ENCODE assay signal across 10 cellular contexts in genomic region chr5:96079075-96079474, GRCh38.
DNase-seq lines count a peak whose midpoint lies in the region; ATAC-seq, FAIRE-seq and TF ChIP-seq lines count a peak whose summit lies in the region.
"Had no signal": no experiment of that assay in that cellular context is flagged by ENCODE, and none has a peak within 500 bp of the region (broad histone marks: within the 10 kb centered on the region; RNA-seq: fewer than 3 reads in every experiment).

No MANE protein-coding gene starts in this region.

- CTCF ChIA-PET in OCI-LY7 (lab: Charles Lee; ENCODE audit: unreplicated experiment), result no interaction called here

- H3K4me1 Mint-ChIP-seq in natural killer cell treated with Interleukin-12 subunit alpha and Interleukin-12 subunit beta and Interleukin-15 and Interleukin-18, amount 100 ng/mL, for 72 hours (ENCODE audit: low read depth in 2 of 2), result peaks cover 26 to 31% of the 10 kb centered on the region in 2 donors
- H3K4me1 Mint-ChIP-seq in natural killer cell, result no peaks in the 10 kb centered on the region
- H3K4me1 Mint-ChIP-seq in activated T-cell treated with anti-CD3 and anti-CD28 coated beads, Interleukin-2, amount 50 U/mL, for 4 hours (ENCODE audit: low read depth), result peaks cover 22% of the 10 kb centered on the region
- peaks cover 21% of the 10 kb centered on the region for H3K4me1 Mint-ChIP-seq in CD14-positive monocyte

- no peak overlapping the region for H2AFZ ChIP-seq in OCI-LY7 (ENCODE audit: low read length)

- H3K4me3 Mint-ChIP-seq in natural killer cell treated with Interleukin-12 subunit alpha and Interleukin-12 subunit beta and Interleukin-15 and Interleukin-18, amount 100 ng/mL, for 72 hours, result peak overlapping the region; percentile 33
- no peak overlapping the region for H3K4me3 Mint-ChIP-seq in natural killer cell
- H3K4me3 Mint-ChIP-seq in activated T-cell treated with anti-CD3 and anti-CD28 coated beads, Interleukin-2, amount 50 U/mL, for 4 hours, result no peak overlapping the region
- H3K4me3 Mint-ChIP-seq in CD14-positive monocyte, result no peak overlapping the region
- H3K4me3 Mint-ChIP-seq: activated CD4-positive, alpha-beta T cell treated with anti-CD3 and anti-CD28 coated beads, Interleukin-2, amount 10 ng/mL, durations not matched to agents 7 days and 5 days had no signal

- H3K9me2 ChIP-seq in OCI-LY7 (ENCODE audit: insufficient read depth, low read length), result no peaks in the 10 kb centered on the region

- no peaks in the 10 kb centered on the region for H3K4me1 ChIP-seq in OCI-LY7 (ENCODE audit: insufficient read depth, low read length, poor library complexity, severe bottlenecking)

- H3K27ac ChIP-seq in OCI-LY7 (ENCODE audit: low read depth, low read length, poor library complexity, severe bottlenecking), result no peak overlapping the region

- no peaks in the 10 kb centered on the region for H3K79me2 ChIP-seq in OCI-LY7 (ENCODE audit: insufficient read depth, low read depth, low read length)

- H4K20me1 ChIP-seq in OCI-LY7 (ENCODE audit: insufficient read depth, low read length), result no peaks in the 10 kb centered on the region

- peaks cover 4% of the 10 kb centered on the region for H3K36me3 Mint-ChIP-seq in natural killer cell treated with Interleukin-12 subunit alpha and Interleukin-12 subunit beta and Interleukin-15 and Interleukin-18, amount 100 ng/mL, for 72 hours
- H3K36me3 Mint-ChIP-seq in natural killer cell, result no peaks in the 10 kb centered on the region
- no peaks in the 10 kb centered on the region for H3K36me3 Mint-ChIP-seq in activated T-cell treated with anti-CD3 and anti-CD28 coated beads, Interleukin-2, amount 50 U/mL, for 4 hours (ENCODE audit: insufficient read depth)
- H3K36me3 Mint-ChIP-seq in CD14-positive monocyte, result no peaks in the 10 kb centered on the region

- TF ChIP-seq CTCF in natural killer cell (IDR thresholded peaks at IDR 0.05), result no peak
- TF ChIP-seq CTCF in OCI-LY7 (conservative IDR thresholded peaks at IDR 0.05; ENCODE audit: low read length), result no peak
- TF ChIP-seq CTCF in CD14-positive monocyte (IDR thresholded peaks at IDR 0.05), result no peak

- no peaks in the 10 kb centered on the region for H3K9me3 Mint-ChIP-seq in natural killer cell treated with Interleukin-12 subunit alpha and Interleukin-12 subunit beta and Interleukin-15 and Interleukin-18, amount 100 ng/mL, for 72 hours
- H3K9me3 Mint-ChIP-seq in natural killer cell (no peaks in the 10 kb centered on the region), CD14-positive monocyte (peaks cover 0 to 1% (median 0%) of the 10 kb centered on the region in 7 donors)
- H3K9me3 Mint-ChIP-seq in activated T-cell treated with anti-CD3 and anti-CD28 coated beads, Interleukin-2, amount 50 U/mL, for 4 hours, result no peaks in the 10 kb centered on the region
- H3K9me3 Mint-ChIP-seq: activated CD4-positive, alpha-beta T cell treated with anti-CD3 and anti-CD28 coated beads, Interleukin-2, amount 10 ng/mL, durations not matched to agents 7 days and 5 days had no signal

- DNase-seq in natural killer cell treated with Interleukin-12 subunit alpha and Interleukin-12 subunit beta and Interleukin-15 and Interleukin-18, amount 100 ng/mL, for 72 hours (ENCODE audit: low spot score), result no peak
- DNase-seq in natural killer cell (no peak), OCI-LY7 (ENCODE audit: low spot score) (no peak), CD14-positive monocyte (ENCODE audit: low spot score) (no peak)
- DNase-seq in activated T-cell treated with anti-CD3 and anti-CD28 coated beads, Interleukin-2, amount 50 U/mL, for 4 hours, result no peak
- DNase-seq: activated CD4-positive, alpha-beta T cell treated with anti-CD3 and anti-CD28 coated beads, Interleukin-2, amount 10 ng/mL, durations not matched to agents 7 days and 5 days; NCI-H2107 had no signal

- H3K36me3 ChIP-seq in OCI-LY7 (ENCODE audit: insufficient read depth, low read length), result no peaks in the 10 kb centered on the region

- no peaks in the 10 kb centered on the region for H3K9me3 ChIP-seq in OCI-LY7 (ENCODE audit: low read length)

- peak; percentile 66 for FAIRE-seq in islet of Langerhans (lab: Jason Lieb, UNC)

- no TSS peak for BruUV-seq in OCI-LY7 (replicated peaks; lab: Mats Ljungman, UMichigan)

- H3K4me3 ChIP-seq in OCI-LY7 (ENCODE audit: low read depth, low read length, poor library complexity, severe bottlenecking), result no peak overlapping the region

- POLR2A ChIA-PET in OCI-LY7 (lab: Charles Lee), result interaction anchor here (1.9 kb wide), 1 partner anchor 14 kb away, joined by 6 read pairs; no protein-coding TSS in a partner anchor

- H3K27ac Mint-ChIP-seq in natural killer cell treated with Interleukin-12 subunit alpha and Interleukin-12 subunit beta and Interleukin-15 and Interleukin-18, amount 100 ng/mL, for 72 hours, result peak overlapping the region; percentile 62 to 83
- H3K27ac Mint-ChIP-seq in natural killer cell (no peak overlapping the region), CD14-positive monocyte (no peak overlapping the region)
- H3K27ac Mint-ChIP-seq: activated CD4-positive, alpha-beta T cell treated with anti-CD3 and anti-CD28 coated beads, Interleukin-2, amount 10 ng/mL, durations not matched to agents 7 days and 5 days had no signal

- peak; percentile 94 for ATAC-seq in natural killer cell treated with Interleukin-12 subunit alpha and Interleukin-12 subunit beta and Interleukin-15 and Interleukin-18, amount 100 ng/mL, for 72 hours
- ATAC-seq in natural killer cell, result no peak
- peak; percentile 94 to 97 for ATAC-seq in activated T-cell treated with anti-CD3 and anti-CD28 coated beads, Interleukin-2, amount 50 U/mL, for 4 hours
- no peak for ATAC-seq in GM19397 (IDR thresholded peaks at IDR 0.05; ENCODE audit: unreplicated experiment)
- ATAC-seq in GM18502 (IDR thresholded peaks at IDR 0.05; ENCODE audit: poor library complexity, unreplicated experiment), result no peak

- H3K4me2 ChIP-seq in OCI-LY7 (ENCODE audit: low read length), result no peak overlapping the region

- peaks cover 6 to 13% of the 10 kb centered on the region in 2 donors for H3K27me3 Mint-ChIP-seq in natural killer cell treated with Interleukin-12 subunit alpha and Interleukin-12 subunit beta and Interleukin-15 and Interleukin-18, amount 100 ng/mL, for 72 hours
- H3K27me3 Mint-ChIP-seq in natural killer cell (ENCODE audit: low read depth in 2 of 2) (peaks cover 13 to 30% of the 10 kb centered on the region in 2 donors), CD14-positive monocyte (ENCODE audit: low read depth in 3 of 3) (peaks cover 2 to 3% (median 2%) of the 10 kb centered on the region in 3 donors)
- H3K27me3 Mint-ChIP-seq in activated T-cell treated with anti-CD3 and anti-CD28 coated beads, Interleukin-2, amount 50 U/mL, for 4 hours (ENCODE audit: low read depth), result peaks cover under 1% of the 10 kb centered on the region
- H3K27me3 Mint-ChIP-seq: activated CD4-positive, alpha-beta T cell treated with anti-CD3 and anti-CD28 coated beads, Interleukin-2, amount 10 ng/mL, durations not matched to agents 7 days and 5 days had no signal

- intact Hi-C loops in natural killer cell (cut with micrococcal nuclease) (no loop called here), OCI-LY7 (cut with micrococcal nuclease; ENCODE audit: unreplicated experiment) (no loop called here), CD14-positive monocyte (cut with micrococcal nuclease) (no loop called here)

Comparison
In these comparisons a context has a peak if more than half of its experiments do, and no peak if none do; other contexts are left out.
1. ATAC-seq: peak in natural killer cell treated with Interleukin-12 subunit alpha and Interleukin-12 subunit beta and Interleukin-15 and Interleukin-18, amount 100 ng/mL, for 72 hours (2 of 2) and activated T-cell treated with anti-CD3 and anti-CD28 coated beads, Interleukin-2, amount 50 U/mL, for 4 hours (2 of 2); none in natural killer cell (0 of 3), GM19397 (single experiment) and GM18502 (single experiment).
2. H3K27ac Mint-ChIP-seq: peak in natural killer cell treated with Interleukin-12 subunit alpha and Interleukin-12 subunit beta and Interleukin-15 and Interleukin-18, amount 100 ng/mL, for 72 hours (2 of 2); none in natural killer cell (0 of 2) and CD14-positive monocyte (0 of 7).